Comparison of ENCODE assay signal across 17 cellular contexts in genomic region chr10:127978481-127978880, GRCh38.
DNase-seq lines count a peak whose midpoint lies in the region; TF ChIP-seq lines count a peak whose summit lies in the region.
"Had no signal": no experiment of that assay in that cellular context is flagged by ENCODE, and none has a peak within 500 bp of the region (broad histone marks: within the 10 kb centered on the region; RNA-seq: fewer than 3 reads in every experiment).

No MANE protein-coding gene starts in this region.

- no peak overlapping the region for H3K4me2 ChIP-seq in mammary epithelial cell (ENCODE audit: insufficient read depth, low read depth, low read length)

- H3K27ac ChIP-seq in breast epithelium, result peak overlapping the region; percentile 65 to 78
- H3K27ac ChIP-seq in mammary epithelial cell (ENCODE audit: insufficient read depth, low read depth, low read length), result no peak overlapping the region
- H3K27ac ChIP-seq in duodenal mucosa (ENCODE audit: low read depth, low read length), result peak overlapping the region; percentile 4
- peak overlapping the region; percentile 38 to 63 (median 52) for H3K27ac ChIP-seq in sigmoid colon
- peak overlapping the region; percentile 53 to 60 for H3K27ac ChIP-seq in tibial artery

- TF ChIP-seq POLR2A in breast epithelium (IDR thresholded peaks at IDR 0.05) (no peak), sigmoid colon (IDR thresholded peaks at IDR 0.05) (no peak)

- in situ Hi-C loops in mammary epithelial cell (cut with MboI; ENCODE audit: low sequenced_read_pairs in 2 of 2), result no loop called here

- TF ChIP-seq EP300 in sigmoid colon (IDR thresholded peaks at IDR 0.05), result no peak

- no peaks in the 10 kb centered on the region for H3K79me2 ChIP-seq in mammary epithelial cell (ENCODE audit: insufficient read depth, low read length)

- no peaks in the 10 kb centered on the region for H3K4me1 ChIP-seq in breast epithelium
- H3K4me1 ChIP-seq in mammary epithelial cell (ENCODE audit: insufficient read depth, low read length), result peaks cover 19% of the 10 kb centered on the region
- H3K4me1 ChIP-seq in duodenal mucosa (ENCODE audit: control insufficient read depth in 1 of 2, insufficient read depth in 2 of 2, low read length in 2 of 2), result peaks cover 22 to 23% of the 10 kb centered on the region in 2 donors
- H3K4me1 ChIP-seq in sigmoid colon, result peaks cover 0 to 22% (median 9%) of the 10 kb centered on the region in 4 donors
- H3K4me1 ChIP-seq in tibial artery, result peaks cover 0 to 26% (median 12%) of the 10 kb centered on the region in 4 donors

- CTCF ChIA-PET in mammary epithelial cell (lab: Charles Lee; ENCODE audit: low non-redundant PET), result no interaction called here

- DNase-seq in breast epithelium (ENCODE audit: low spot score in 2 of 2), result no peak
- no peak for DNase-seq in mammary epithelial cell
- DNase-seq in sigmoid colon, result no peak
- DNase-seq in tibial artery, result no peak
- DNase-seq in iPS-NIHi11 (ENCODE audit: low spot score), result no peak
- DNase-seq in middle frontal gyrus (ENCODE audit: extremely low spot score, low spot score), result no peak
- DNase-seq in NCI-H510A (lab: John Stamatoyannopoulos, UW), result no peak
- DNase-seq: activated CD4-positive, alpha-beta T cell treated with anti-CD3 and anti-CD28 coated beads, Interleukin-2, amount 50 U/mL, for 1 hour; activated T-cell treated with anti-CD3 and anti-CD28 coated beads, Interleukin-2, amount 50 U/mL, for 1 hour; DMS 273 treated with DMSO at 0.1 percent for 48 hours; GF-D8; NCI-H1048; NCI-H2029 treated with DMSO at 0.1 percent for 48 hours; SIG-M5; T-helper 1 cell had no signal

- intact Hi-C loops in breast epithelium (cut with DNase I; ENCODE audit: low total_unique reads) (loop anchor here (5.0 kb wide), 1 partner anchor 1919 kb away; no protein-coding TSS in a partner anchor), mammary epithelial cell (cut with micrococcal nuclease) (no loop called here), sigmoid colon (cut with DNase I) (no loop called here), tibial artery (cut with DNase I; ENCODE audit: low total_unique reads) (no loop called here)

- H3K36me3 ChIP-seq in breast epithelium (no peaks in the 10 kb centered on the region), mammary epithelial cell (ENCODE audit: insufficient read depth, low read length) (no peaks in the 10 kb centered on the region), duodenal mucosa (ENCODE audit: control insufficient read depth in 1 of 2, insufficient read depth in 2 of 2, low read length in 2 of 2) (no peaks in the 10 kb centered on the region), sigmoid colon (no peaks in the 10 kb centered on the region), tibial artery (no peaks in the 10 kb centered on the region)

- BruUV-seq in mammary epithelial cell (replicated peaks; lab: Mats Ljungman, UMichigan), result no TSS peak

- TF ChIP-seq CTCF in breast epithelium (IDR thresholded peaks at IDR 0.05) (no peak), mammary epithelial cell (conservative IDR thresholded peaks at IDR 0.05 in 1 of 2, IDR thresholded peaks at IDR 0.05 in 1 of 2; ENCODE audit: extremely low read depth in 1 of 2, insufficient read depth in 1 of 2, low read depth in 1 of 2, low read length in 2 of 2) (no peak), sigmoid colon (IDR thresholded peaks at IDR 0.05) (no peak), tibial artery (IDR thresholded peaks at IDR 0.05) (no peak)

- 98% methylated on average over 9 of the region's 9 CpGs for WGBS in mammary epithelial cell (ENCODE audit: low coverage, missing lambda C conversion rate)
- 95 to 97% methylated on average over 9 of the region's 9 CpGs for WGBS in sigmoid colon, 2 donors

- H2AFZ ChIP-seq in mammary epithelial cell (ENCODE audit: low read depth, low read length), result no peak overlapping the region

- no peaks in the 10 kb centered on the region for H3K27me3 ChIP-seq in breast epithelium
- H3K27me3 ChIP-seq in mammary epithelial cell (ENCODE audit: insufficient read depth, low read length), result no peaks in the 10 kb centered on the region
- H3K27me3 ChIP-seq in duodenal mucosa (ENCODE audit: control insufficient read depth in 1 of 2, insufficient read depth in 2 of 2, low read length in 2 of 2), result no peaks in the 10 kb centered on the region
- no peaks in the 10 kb centered on the region for H3K27me3 ChIP-seq in sigmoid colon
- H3K27me3 ChIP-seq in tibial artery, result no peaks in the 10 kb centered on the region

- H3K4me3 ChIP-seq in breast epithelium (no peak overlapping the region), mammary epithelial cell (replicated peaks in 1 of 3; ENCODE audit: insufficient read depth in 1 of 3, low read depth in 2 of 3, low read length in 3 of 3) (no peak overlapping the region), duodenal mucosa (ENCODE audit: low read depth in 1 of 2, low read length in 2 of 2) (no peak overlapping the region), sigmoid colon (no peak overlapping the region), tibial artery (no peak overlapping the region)
- H3K4me3 ChIP-seq: GM12878 had no signal

- dilution Hi-C loops in mammary epithelial cell (cut with HindIII; ENCODE audit: low sequenced_read_pairs), result loop anchor here (5.0 kb wide), 2 partner anchors 64 to 66 kb away; no protein-coding TSS in a partner anchor

- H3K9me3 ChIP-seq in breast epithelium, result peaks cover 0 to 5% of the 10 kb centered on the region in 2 donors
- no peaks in the 10 kb centered on the region for H3K9me3 ChIP-seq in mammary epithelial cell (replicated peaks; ENCODE audit: insufficient read depth, low read length)
- H3K9me3 ChIP-seq in duodenal mucosa (ENCODE audit: control insufficient read depth in 1 of 2, low read length in 2 of 2), result peaks cover 4 to 11% of the 10 kb centered on the region in 2 donors
- peaks cover 0 to 9% (median 0%) of the 10 kb centered on the region in 4 donors for H3K9me3 ChIP-seq in sigmoid colon
- peaks cover 0 to 6% (median 0%) of the 10 kb centered on the region in 3 donors for H3K9me3 ChIP-seq in tibial artery

- no peaks in the 10 kb centered on the region for H4K20me1 ChIP-seq in mammary epithelial cell (ENCODE audit: insufficient read depth, low read length)

- H3K9ac ChIP-seq in mammary epithelial cell (ENCODE audit: insufficient read depth, low read length), result no peak overlapping the region
- H3K9ac ChIP-seq in duodenal mucosa (ENCODE audit: low read depth in 1 of 2, low read length in 2 of 2), result peak overlapping the region in 1 of 2 donors; percentile 3
